ENCODE assay signal across 8 cellular contexts in genomic region chr11:65859134-65859811, GRCh38. TPM values are rescaled to one million over a fixed set of nuclear protein-coding genes. Genes with fewer than 3 reads are reported as not detected.
DNase-seq lines count a peak whose midpoint lies in the region; ATAC-seq, FAIRE-seq and TF ChIP-seq lines count a peak whose summit lies in the region.

No MANE protein-coding gene starts in this region.

- CTCF ChIA-PET in endothelial cell of umbilical vein (lab: Charles Lee), result interaction anchor here (0.8 to 4.8 kb wide), 17 partner anchors 9 to 221 kb away, joined by 3 to 73 read pairs (median 5); partner anchors contain the start of genes AP5B1, CCDC85B, CTSW and EFEMP2

- intact Hi-C loops in endothelial cell of umbilical vein (cut with micrococcal nuclease), result loop anchor here (1.0 to 2.0 kb wide), 2 partner anchors 102 to 206 kb away; partner anchors contain the start of gene SART1

- H3K4me1 ChIP-seq in OCI-LY1 (ENCODE audit: insufficient read depth, low read length, severe bottlenecking) (peaks cover 32% of the 10 kb centered on the region), endothelial cell of umbilical vein (ENCODE audit: control insufficient read depth, extremely low read depth, insufficient read depth, low read length) (peaks cover 41% of the 10 kb centered on the region)

- H3K27me3 ChIP-seq in OCI-LY1 (ENCODE audit: insufficient read depth, low read length) (no peaks in the 10 kb centered on the region), endothelial cell of umbilical vein (ENCODE audit: control insufficient read depth in 2 of 2, insufficient read depth in 2 of 2, low read length in 2 of 2) (no peaks in the 10 kb centered on the region)

- peak overlapping the region; percentile 88 for H3K4me2 ChIP-seq in OCI-LY1 (ENCODE audit: low read length)
- peak overlapping the region; percentile 78 for H3K4me2 ChIP-seq in endothelial cell of umbilical vein (ENCODE audit: insufficient read depth, low read length)

- no peak for TF ChIP-seq CTCF in D721Med (IDR thresholded peaks at IDR 0.05; ENCODE audit: insufficient read depth, missing control alignments)
- no peak for TF ChIP-seq CTCF in OCI-LY1 (IDR thresholded peaks at IDR 0.05; ENCODE audit: low read length)
- TF ChIP-seq CTCF in endothelial cell of umbilical vein (IDR thresholded peaks at IDR 0.05; ENCODE audit: extremely low read depth in 1 of 2, insufficient read depth in 1 of 2, low read depth in 1 of 2, low read length in 2 of 2), result peak in 1 of 2 donors; percentile 22

- H2AFZ ChIP-seq in OCI-LY1 (ENCODE audit: low read length), result no peak overlapping the region
- peak overlapping the region; percentile 52 for H2AFZ ChIP-seq in endothelial cell of umbilical vein (ENCODE audit: low read depth, low read length)

- POLR2A ChIA-PET in endothelial cell of umbilical vein (lab: Charles Lee), result interaction anchor here (0.6 to 5.4 kb wide), 10 partner anchors 8 to 260 kb away, joined by 3 to 67 read pairs (median 4); partner anchors contain the start of genes CCDC85B, FIBP and KAT5

- H3F3A ChIP-seq in OCI-LY1 (ENCODE audit: insufficient read depth, low read length), result 0 out of 2 replicates have a peak, but pooled peaks cover 5% of the 10 kb centered on the region

- H4K20me1 ChIP-seq in OCI-LY1 (ENCODE audit: insufficient read depth, low read length) (peaks cover 5% of the 10 kb centered on the region; the same call in 1 of the 2 replicates), endothelial cell of umbilical vein (replicated peaks; ENCODE audit: control insufficient read depth, extremely low read depth, insufficient read depth, low read length) (peaks cover 4% of the 10 kb centered on the region)

- H3K36me3 ChIP-seq in OCI-LY1 (ENCODE audit: insufficient read depth, low read length), result peaks cover 64% of the 10 kb centered on the region
- peaks cover 26 to 34% of the 10 kb centered on the region in 2 experiments for H3K36me3 ChIP-seq in endothelial cell of umbilical vein (ENCODE audit: control insufficient read depth in 2 of 2, extremely low read depth in 1 of 2, insufficient read depth in 2 of 2, low read length in 2 of 2)

- H3K27ac ChIP-seq in OCI-LY1 (ENCODE audit: low read depth, low read length, poor library complexity, severe bottlenecking) (peak overlapping the region; percentile 94), endothelial cell of umbilical vein (ENCODE audit: insufficient read depth, low read depth, low read length) (peak overlapping the region; percentile 77)

- H3K9me1 ChIP-seq in endothelial cell of umbilical vein (replicated peaks; ENCODE audit: control insufficient read depth, extremely low read depth, insufficient read depth, low read length), result no peaks in the 10 kb centered on the region

- ATAC-seq in GM21526 (IDR thresholded peaks at IDR 0.05; ENCODE audit: low FRiP score, unreplicated experiment), result peak; percentile 43

- H3K4me3 ChIP-seq in OCI-LY1 (ENCODE audit: low read depth, low read length, poor library complexity, severe bottlenecking) (peak overlapping the region; percentile 99), endothelial cell of umbilical vein (replicated peaks in 1 of 3; ENCODE audit: insufficient read depth in 1 of 3, low read depth in 1 of 3, low read length in 3 of 3) (peak overlapping the region; percentile 21 to 76 (median 71))

- peak; percentile 94 for TF ChIP-seq POLR2A in endothelial cell of umbilical vein (IDR thresholded peaks at IDR 0.05; ENCODE audit: low read depth, low read length)

- no TSS peak for BruUV-seq in endothelial cell of umbilical vein (replicated peaks; lab: Mats Ljungman, UMichigan)

- DNase-seq in D721Med (ENCODE audit: insufficient read length, low spot score), result peak; percentile 86
- peak; percentile 93 for DNase-seq in HuH-7 (ENCODE audit: low spot score)
- DNase-seq in activated T-cell treated with anti-CD3 and anti-CD28 coated beads for 1 hour (ENCODE audit: low read depth), result peak; percentile 97
- DNase-seq in endothelial cell of umbilical vein (ENCODE audit: low read depth, low spot score), result peak; percentile 98
- peak; percentile 92 for DNase-seq in midbrain (lab: John Stamatoyannopoulos, UW)
- peak; percentile 98 to 99 for DNase-seq in stimulated activated CD8-positive, alpha-beta memory T cell treated with anti-CD3 and anti-CD28 coated beads, Interleukin-15, amount 100 ng/mL, for 48 hours (ENCODE audit: low read depth in 2 of 2)

- H3K9ac ChIP-seq in OCI-LY1 (ENCODE audit: low read length) (peak overlapping the region; percentile 87), endothelial cell of umbilical vein (replicated peaks; ENCODE audit: extremely low read depth, insufficient read depth, low read length) (peak overlapping the region; percentile 75)

- no peaks in the 10 kb centered on the region for H3K9me2 ChIP-seq in OCI-LY1 (ENCODE audit: low read depth, low read length)

- H3K79me2 ChIP-seq in OCI-LY1 (ENCODE audit: insufficient read depth, low read length) (peaks cover 23% of the 10 kb centered on the region), endothelial cell of umbilical vein (ENCODE audit: control insufficient read depth, insufficient read depth, low read length) (peaks cover 70% of the 10 kb centered on the region)

- FAIRE-seq in D721Med (lab: Jason Lieb, UNC) (no peak), endothelial cell of umbilical vein (lab: Jason Lieb, UNC) (peak; percentile 96)

- H3K9me3 ChIP-seq in OCI-LY1 (ENCODE audit: low read length) (no peaks in the 10 kb centered on the region), endothelial cell of umbilical vein (replicated peaks; ENCODE audit: control insufficient read depth, insufficient read depth, low read length) (no peaks in the 10 kb centered on the region)

- dilution Hi-C loops in endothelial cell of umbilical vein (cut with MboI; ENCODE audit: extremely low pct_ligation_motif_present, low sequenced_read_pairs), result no loop called here

TF ChIP-seq in endothelial cell of umbilical vein, 7 proteins besides CTCF, POLR2A, EP300 and RAD21 (continues in another document):
- TF ChIP-seq FOS (IDR thresholded peaks at IDR 0.05; ENCODE audit: borderline replicate concordance, insufficient read depth, low read length) (no peak), JUN (IDR thresholded peaks at IDR 0.05; ENCODE audit: borderline replicate concordance, insufficient read depth, insufficient read length, low read depth) (no peak), MAX (IDR thresholded peaks at IDR 0.05; ENCODE audit: insufficient read depth, insufficient read length) (no peak), EZH2 (IDR thresholded peaks at IDR 0.05; ENCODE audit: borderline replicate concordance, low read depth, low read length, severe bottlenecking) (no peak)

RNA-seq across cellular contexts. Expression of gene MUS81, which starts 1.0 kb away (rescaled TPM):
- 68.4 and 76.9 TPM in 2 replicates for total RNA-seq in endothelial cell of umbilical vein
- polyA plus RNA-seq in endothelial cell of umbilical vein, result 57.9 and 64.5 TPM in 2 replicates
- 26.7 and 34.0 TPM in 2 replicates for polyA plus RNA-seq in endothelial cell of umbilical vein (2011; cell fraction: cytosol; rRNA removed)
- 262 and 327 TPM in 2 replicates for polyA plus RNA-seq in endothelial cell of umbilical vein (2011; cell fraction: nucleus; rRNA removed)
- 54.5 and 57.8 TPM in 2 replicates for polyA plus RNA-seq in endothelial cell of umbilical vein (2012)
- 37.4 and 54.2 TPM in 2 replicates for polyA minus RNA-seq in endothelial cell of umbilical vein
- 31.4 TPM for polyA minus RNA-seq in endothelial cell of umbilical vein (2011; cell fraction: cytosol; rRNA and poly(A)+ RNA removed)
- 46.3 and 80.5 TPM in 2 replicates for polyA minus RNA-seq in endothelial cell of umbilical vein (2011; cell fraction: nucleus; rRNA and poly(A)+ RNA removed)

RNA-seq across cellular contexts. Expression of gene CFL1, which starts 1.3 kb away (rescaled TPM):
- total RNA-seq in endothelial cell of umbilical vein, result 1,783 and 1,844 TPM in 2 replicates
- polyA plus RNA-seq in endothelial cell of umbilical vein, result 2,403 and 2,689 TPM in 2 replicates
- 2,884 and 3,285 TPM in 2 replicates for polyA plus RNA-seq in endothelial cell of umbilical vein (2011; cell fraction: cytosol; rRNA removed)
- 927 and 1,270 TPM in 2 replicates for polyA plus RNA-seq in endothelial cell of umbilical vein (2011; cell fraction: nucleus; rRNA removed)
- polyA plus RNA-seq in endothelial cell of umbilical vein (2012), result 1,817 and 1,850 TPM in 2 replicates
- polyA minus RNA-seq in endothelial cell of umbilical vein, result 1,737 and 1,829 TPM in 2 replicates
- 662 TPM for polyA minus RNA-seq in endothelial cell of umbilical vein (2011; cell fraction: cytosol; rRNA and poly(A)+ RNA removed)
- polyA minus RNA-seq in endothelial cell of umbilical vein (2011; cell fraction: nucleus; rRNA and poly(A)+ RNA removed), result 250 and 287 TPM in 2 replicates

RNA-seq across cellular contexts. Expression of gene EFEMP2, which starts 13.3 kb away (rescaled TPM):
- 76.5 and 81.7 TPM in 2 replicates for total RNA-seq in endothelial cell of umbilical vein
- 207 and 259 TPM in 2 replicates for polyA plus RNA-seq in endothelial cell of umbilical vein
- polyA plus RNA-seq in endothelial cell of umbilical vein (2011; cell fraction: cytosol; rRNA removed), result 88.3 and 121 TPM in 2 replicates
- polyA plus RNA-seq in endothelial cell of umbilical vein (2011; cell fraction: nucleus; rRNA removed), result 185 and 210 TPM in 2 replicates
- 43.3 and 91.5 TPM in 2 replicates for polyA plus RNA-seq in endothelial cell of umbilical vein (2012)
- polyA minus RNA-seq in endothelial cell of umbilical vein, result 56.8 and 65.1 TPM in 2 replicates
- not detected for polyA minus RNA-seq in endothelial cell of umbilical vein (2011; cell fraction: cytosol; rRNA and poly(A)+ RNA removed)
- polyA minus RNA-seq in endothelial cell of umbilical vein (2011; cell fraction: nucleus; rRNA and poly(A)+ RNA removed), result 29.8 and 52.5 TPM in 2 replicates

RNA-seq across cellular contexts. Expression of gene CTSW, which starts 20.4 kb away (rescaled TPM):
- total RNA-seq in endothelial cell of umbilical vein, result not detected in 2 replicates
- not detected in 2 replicates for polyA plus RNA-seq in endothelial cell of umbilical vein
- 0.04 and 0.05 TPM in 2 replicates for polyA plus RNA-seq in endothelial cell of umbilical vein (2011; cell fraction: cytosol; rRNA removed)
- polyA plus RNA-seq in endothelial cell of umbilical vein (2011; cell fraction: nucleus; rRNA removed), result 0.16 TPM in 1 of 2 replicates, not detected in the other
- 0.16 and 0.50 TPM in 2 replicates for polyA plus RNA-seq in endothelial cell of umbilical vein (2012)
- polyA minus RNA-seq in endothelial cell of umbilical vein, result not detected in 2 replicates
- not detected for polyA minus RNA-seq in endothelial cell of umbilical vein (2011; cell fraction: cytosol; rRNA and poly(A)+ RNA removed)
- polyA minus RNA-seq in endothelial cell of umbilical vein (2011; cell fraction: nucleus; rRNA and poly(A)+ RNA removed), result not detected in 2 replicates

RNA-seq across cellular contexts. Expression of gene SNX32, which starts 25.5 kb away (rescaled TPM):
- 1.0 TPM in 1 of 2 replicates, not detected in the other for total RNA-seq in endothelial cell of umbilical vein
- 0.19 and 0.29 TPM in 2 replicates for polyA plus RNA-seq in endothelial cell of umbilical vein
- 0.05 and 0.13 TPM in 2 replicates for polyA plus RNA-seq in endothelial cell of umbilical vein (2011; cell fraction: cytosol; rRNA removed)
- 1.3 and 1.9 TPM in 2 replicates for polyA plus RNA-seq in endothelial cell of umbilical vein (2011; cell fraction: nucleus; rRNA removed)
- polyA plus RNA-seq in endothelial cell of umbilical vein (2012), result 1.6 and 2.5 TPM in 2 replicates
- 0.17 and 0.66 TPM in 2 replicates for polyA minus RNA-seq in endothelial cell of umbilical vein
- polyA minus RNA-seq in endothelial cell of umbilical vein (2011; cell fraction: cytosol; rRNA and poly(A)+ RNA removed), result not detected
- polyA minus RNA-seq in endothelial cell of umbilical vein (2011; cell fraction: nucleus; rRNA and poly(A)+ RNA removed), result 0.14 and 0.67 TPM in 2 replicates

Comparison
In these comparisons a context has a peak if more than half of its experiments do, and no peak if none do; other contexts are left out.
1. Peak in every context shown above with its lines: DNase-seq, ATAC-seq, H3K4me3 ChIP-seq and H3K27ac ChIP-seq.